In genomic region chr19:4830768-4831265, GRCh38 we compare ENCODE assay signal across 8 cellular contexts. TPM values are rescaled to one million over a fixed set of nuclear protein-coding genes. Genes with fewer than 3 reads are reported as not detected.
DNase-seq lines count a peak whose midpoint lies in the region; ATAC-seq and TF ChIP-seq lines count a peak whose summit lies in the region.

No MANE protein-coding gene starts in this region.

- H3K4me1 Mint-ChIP-seq in CD4-positive, alpha-beta T cell (ENCODE audit: low read depth) = peaks cover 32% of the 10 kb centered on the region

- peak overlapping the region; percentile 93 for H3K4me3 Mint-ChIP-seq in CD4-positive, alpha-beta T cell

- in situ Hi-C loops in Panc1 (cut with HindIII; ENCODE audit: low pct_unique_long_range_greater_than_20kb, low sequenced_read_pairs) = no loop called here

- no peaks in the 10 kb centered on the region for H3K27me3 Mint-ChIP-seq in CD4-positive, alpha-beta T cell

- H3K27ac Mint-ChIP-seq in CD4-positive, alpha-beta T cell = peak overlapping the region; percentile 90

- H3K9me3 ChIP-seq in CD4-positive, alpha-beta T cell (ENCODE audit: control insufficient read depth, low read length) = no peaks in the 10 kb centered on the region
- H3K9me3 ChIP-seq in Panc1 (ENCODE audit: control insufficient read depth, insufficient read depth, low read depth, low read length) (no peaks in the 10 kb centered on the region), neutrophil (no peaks in the 10 kb centered on the region)

- H3K9me3 Mint-ChIP-seq in CD4-positive, alpha-beta T cell = no peaks in the 10 kb centered on the region

- CTCF ChIA-PET in CD4-positive, alpha-beta T cell (lab: Charles Lee) = interaction anchor here (0.8 to 2.3 kb wide), 4 partner anchors 20 to 81 kb away, joined by 3 to 11 read pairs (median 6); partner anchors contain the start of gene FEM1A
- CTCF ChIA-PET in Panc1 (lab: Charles Lee) = no interaction called here

- H3K27me3 ChIP-seq in CD4-positive, alpha-beta T cell (ENCODE audit: control insufficient read depth, insufficient read depth, low read length) = no peaks in the 10 kb centered on the region
- H3K27me3 ChIP-seq in Panc1 (ENCODE audit: control insufficient read depth, insufficient read depth, low read length) = no peaks in the 10 kb centered on the region
- no peaks in the 10 kb centered on the region for H3K27me3 ChIP-seq in neutrophil

- POLR2A ChIA-PET in CD4-positive, alpha-beta T cell (lab: Charles Lee) = interaction anchor here (0.8 to 1.5 kb wide), 4 partner anchors 21 to 792 kb away, joined by 3 to 6 read pairs (median 4); partner anchors contain the start of genes FEM1A, KDM4B, SAFB and SAFB2
- POLR2A ChIA-PET in Panc1 (lab: Charles Lee) = interaction anchor here (0.5 to 0.6 kb wide), 2 partner anchors 11 to 35 kb away, joined by 4 to 5 read pairs; no protein-coding TSS in a partner anchor

- TSS peak; percentile 94 for BruUV-seq in Panc1 (replicated peaks; lab: Mats Ljungman, UMichigan)

- H3K4me3 ChIP-seq in Panc1 (ENCODE audit: low read depth in 2 of 2, low read length in 2 of 2) = peak overlapping the region; percentile 63 to 85
- peak overlapping the region; percentile 87 for H3K4me3 ChIP-seq in epithelial cell of esophagus (ENCODE audit: low read length)
- H3K4me3 ChIP-seq in neutrophil (ENCODE audit: low read depth in 1 of 2, low read length in 1 of 2) = peak overlapping the region; percentile 80 to 89

- H3K36me3 ChIP-seq in Panc1 (ENCODE audit: control insufficient read depth, insufficient read depth, low read length) = peaks cover 3% of the 10 kb centered on the region; the same call in 1 of the 2 replicates
- no peaks in the 10 kb centered on the region for H3K36me3 ChIP-seq in neutrophil

- DNase-seq in CD4-positive, alpha-beta T cell = no peak
- DNase-seq in Panc1 (ENCODE audit: low read depth, low spot score) = no peak
- DNase-seq in epithelial cell of esophagus (ENCODE audit: low read depth) = peak; percentile 39
- no peak for DNase-seq in AG08396 (ENCODE audit: low spot score)
- no peak for DNase-seq in NCI-H510A (lab: John Stamatoyannopoulos, UW)

- H3K4me1 ChIP-seq in Panc1 (ENCODE audit: control insufficient read depth, insufficient read depth, low read length) (no peaks in the 10 kb centered on the region; the same call in none of the 2 replicates), neutrophil (ENCODE audit: control insufficient read depth in 1 of 2, insufficient read depth in 1 of 2, low read depth in 1 of 2, low read length in 1 of 2) (peaks cover 15 to 19% of the 10 kb centered on the region in 2 experiments)

- TF ChIP-seq CTCF in CD4-positive, alpha-beta T cell (IDR thresholded peaks at IDR 0.05) = no peak
- TF ChIP-seq CTCF in Panc1 (IDR thresholded peaks at IDR 0.05) (no peak), epithelial cell of esophagus (IDR thresholded peaks at IDR 0.05; ENCODE audit: insufficient read depth, low read depth, low read length, missing control alignments) (no peak), neutrophil (IDR thresholded peaks at IDR 0.05) (no peak)

- intact Hi-C loops in CD4-positive, alpha-beta T cell (cut with DNase I, micrococcal nuclease) = no loop called here
- intact Hi-C loops in Panc1 (cut with micrococcal nuclease; ENCODE audit: unreplicated experiment) = no loop called here

- H3K36me3 Mint-ChIP-seq in CD4-positive, alpha-beta T cell (ENCODE audit: low read depth) = peaks cover 19% of the 10 kb centered on the region

- ATAC-seq in CD4-positive, alpha-beta T cell (ENCODE audit: poor library complexity) = no peak
- ATAC-seq in Panc1 (peak; percentile 61), GM21423 (IDR thresholded peaks at IDR 0.05; ENCODE audit: unreplicated experiment) (no peak), HG03045 (IDR thresholded peaks at IDR 0.05; ENCODE audit: unreplicated experiment) (no peak)

- H3K27ac ChIP-seq in CD4-positive, alpha-beta T cell (ENCODE audit: low read depth, low read length) = peak overlapping the region; percentile 87
- H3K27ac ChIP-seq in Panc1 (ENCODE audit: low read length) (peak overlapping the region; percentile 92), neutrophil (peak overlapping the region; percentile 84)

RNA-seq across cellular contexts. Expression of gene TICAM1, which starts 0.7 kb away (rescaled TPM):
- total RNA-seq in CD4-positive, alpha-beta T cell = 10 to 100 TPM; 14.7 to 15.0 TPM
- total RNA-seq in Panc1 (2021; ENCODE audit: unreplicated experiment) = 12.2 TPM
- polyA plus RNA-seq in Panc1 (2012; ENCODE audit: insufficient read length) = 15.5 TPM

RNA-seq across cellular contexts. Expression of gene PLIN3, which starts 36.6 kb away (rescaled TPM):
- 10 to 100 TPM; 18.2 to 19.1 TPM for total RNA-seq in CD4-positive, alpha-beta T cell
- total RNA-seq in Panc1 (2021; ENCODE audit: unreplicated experiment) = 157 TPM
- polyA plus RNA-seq in Panc1 (2012; ENCODE audit: insufficient read length) = 198 TPM

RNA-seq across cellular contexts. Expression of gene FEM1A, which starts 39.3 kb away (rescaled TPM):
- 10 to 100 TPM; 11.8 to 12.1 TPM for total RNA-seq in CD4-positive, alpha-beta T cell
- 13.4 TPM for total RNA-seq in Panc1 (2021; ENCODE audit: unreplicated experiment)
- polyA plus RNA-seq in Panc1 (2012; ENCODE audit: insufficient read length) = 2.0 TPM
